Comparison of ENCODE assay signal across 14 cellular contexts in the genomic region with DNA sequence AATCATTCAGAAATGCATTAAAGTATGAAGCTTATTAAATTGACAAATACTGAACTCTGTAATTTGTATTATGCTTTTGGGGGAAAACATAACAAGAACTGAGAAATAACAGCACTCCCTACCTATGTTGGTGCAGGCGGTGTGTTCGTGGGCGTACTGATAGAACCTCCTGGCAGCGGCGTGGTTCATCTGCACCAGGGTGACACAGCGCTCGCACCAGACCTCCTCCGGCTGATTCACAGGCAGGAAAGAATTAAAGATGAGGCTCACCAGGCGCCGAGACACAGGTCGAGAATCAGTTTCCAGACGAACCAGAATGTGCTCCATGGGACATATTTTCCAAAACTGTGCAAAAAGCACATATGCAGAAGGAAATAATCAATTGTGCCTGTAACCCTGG.
"Had no signal": no experiment of that assay in that cellular context is flagged by ENCODE, and none has a peak within 500 bp of the region (broad histone marks: within the 10 kb centered on the region; RNA-seq: fewer than 3 reads in every experiment).

No MANE protein-coding gene starts in this region.

- H3K27me3 ChIP-seq: dorsolateral prefrontal cortex, gastrocnemius medialis, suprapubic skin had no signal

- H3K36me3 ChIP-seq: gastrocnemius medialis had no signal

- H3K27me3 Mint-ChIP-seq: activated B cell treated with CpG ODN at 0.5 μM for 24 hours; stimulated activated naive B cell treated with anti-CD40 and anti-IgM and Interleukin-4, amounts not matched to agents 10 μg/mL and 1 μg/mL and 100 μg/mL, for 72 hours; type B pancreatic cell had no signal

- H3K9me3 ChIP-seq: gastrocnemius medialis, suprapubic skin had no signal

- H3K4me1 Mint-ChIP-seq: activated B cell treated with CpG ODN at 0.5 μM for 24 hours; endodermal cell; mesothelial cell of epicardium; stimulated activated naive B cell treated with anti-CD40 and anti-IgM and Interleukin-4, amounts not matched to agents 10 μg/mL and 1 μg/mL and 100 μg/mL, for 72 hours had no signal

- H3K27ac ChIP-seq: dorsolateral prefrontal cortex, gastrocnemius medialis, parathyroid adenoma, suprapubic skin had no signal

- H3K4me1 ChIP-seq: gastrocnemius medialis, parathyroid adenoma, suprapubic skin had no signal

- ATAC-seq: gastrocnemius medialis; left cardiac atrium; stimulated activated naive B cell treated with anti-CD40 and anti-IgM and Interleukin-4, amounts not matched to agents 10 μg/mL and 1 μg/mL and 100 μg/mL, for 72 hours had no signal

- H3K4me3 ChIP-seq: dorsolateral prefrontal cortex, gastrocnemius medialis, lung, suprapubic skin had no signal

- H3K4me3 Mint-ChIP-seq: activated B cell treated with CpG ODN at 0.5 μM for 24 hours; endodermal cell; mesothelial cell of epicardium; stimulated activated naive B cell treated with anti-CD40 and anti-IgM and Interleukin-4, amounts not matched to agents 10 μg/mL and 1 μg/mL and 100 μg/mL, for 72 hours; type B pancreatic cell had no signal

- DNase-seq: activated B cell treated with CpG ODN at 0.5 μM for 24 hours; activated gamma-delta T cell; endodermal cell; gastrocnemius medialis; left cardiac atrium; retina; stimulated activated CD4-positive, alpha-beta T cell treated with anti-CD3 and anti-CD28 coated beads, Interleukin-12 subunit alpha, Interleukin-12 subunit beta, amount 100 ng/mL, for 4 hours; stimulated activated naive B cell treated with anti-CD40 and anti-IgM and Interleukin-4, amounts not matched to agents 10 μg/mL and 1 μg/mL and 100 μg/mL, for 72 hours had no signal

- H3K27ac Mint-ChIP-seq: activated B cell treated with CpG ODN at 0.5 μM for 24 hours; mesothelial cell of epicardium; stimulated activated naive B cell treated with anti-CD40 and anti-IgM and Interleukin-4, amounts not matched to agents 10 μg/mL and 1 μg/mL and 100 μg/mL, for 72 hours; type B pancreatic cell had no signal

- H3K9me3 Mint-ChIP-seq: activated B cell treated with CpG ODN at 0.5 μM for 24 hours; endodermal cell; mesothelial cell of epicardium; stimulated activated naive B cell treated with anti-CD40 and anti-IgM and Interleukin-4, amounts not matched to agents 10 μg/mL and 1 μg/mL and 100 μg/mL, for 72 hours; type B pancreatic cell had no signal
